Comparison of ENCODE assay signal across 8 cellular contexts in the genomic region with DNA sequence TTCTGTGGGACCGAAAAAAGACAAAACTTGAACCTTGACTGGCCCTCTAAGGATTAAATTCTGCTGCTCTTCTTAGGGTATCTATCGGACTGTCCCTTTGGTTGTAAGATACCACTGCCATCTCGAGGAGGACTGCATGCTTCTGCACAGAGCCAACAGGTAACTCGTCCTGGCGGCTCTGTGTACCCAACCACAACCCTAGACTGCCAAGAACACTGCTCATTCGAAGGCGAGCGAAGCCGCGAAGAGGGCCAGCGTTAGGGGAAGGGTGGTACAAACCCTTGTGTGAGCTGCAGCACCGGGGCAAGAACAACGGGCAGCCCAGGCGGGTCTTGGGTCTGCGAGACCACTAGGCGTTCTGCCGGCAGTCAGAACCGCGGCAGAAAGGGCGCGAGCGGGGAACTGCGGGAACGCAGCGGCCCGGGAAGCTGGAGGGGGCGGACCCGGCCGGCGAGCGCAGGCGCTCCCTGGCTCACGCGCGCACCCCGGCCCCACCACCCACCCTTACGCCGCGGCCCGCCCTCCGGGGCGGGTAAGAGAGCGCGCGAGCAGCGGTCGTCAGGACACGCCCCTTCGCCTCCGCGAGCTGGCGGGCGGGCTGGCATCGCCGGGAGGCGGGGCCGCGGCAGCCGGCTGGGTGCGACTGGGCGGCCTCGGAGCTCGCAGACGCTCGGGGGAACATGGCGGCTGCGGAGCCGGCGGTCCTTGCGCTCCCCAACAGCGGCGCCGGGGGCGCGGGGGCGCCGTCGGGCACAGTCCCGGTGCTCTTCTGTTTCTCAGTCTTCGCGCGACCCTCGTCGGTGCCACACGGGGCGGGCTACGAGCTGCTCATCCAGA. TPM values are rescaled to one million over a fixed set of nuclear protein-coding genes. Genes with fewer than 3 reads are reported as not detected.
DNase-seq lines count a peak whose midpoint lies in the region; ATAC-seq and TF ChIP-seq lines count a peak whose summit lies in the region.

A gene (plus strand): TSS at position 663 of the 837 bp plus-strand sequence. CDS start 18 bp downstream, at position 681.

- H3K9me3 ChIP-seq in esophagus (ENCODE audit: control insufficient read depth in 2 of 2, insufficient read depth in 1 of 2, low read depth in 1 of 2, low read length in 1 of 2), result no peaks in the 10 kb centered on the region
- no peaks in the 10 kb centered on the region for H3K9me3 ChIP-seq in muscle layer of duodenum (ENCODE audit: control insufficient read depth in 1 of 2, low read length in 2 of 2)

- H3K27ac Mint-ChIP-seq in activated T-cell treated with anti-CD3 and anti-CD28 coated beads, Interleukin-2, amount 50 U/mL, for 24 hours, result peak within 1 kb of the TSS; percentile 82

- H3K4me3 ChIP-seq in esophagus (ENCODE audit: low read depth in 1 of 2, low read length in 2 of 2), result peak within 1 kb of the TSS; percentile 90 to 93
- peak within 1 kb of the TSS; percentile 87 to 90 for H3K4me3 ChIP-seq in muscle layer of duodenum (ENCODE audit: low read depth in 1 of 2, low read length in 2 of 2)

- ATAC-seq in GM21737 (IDR thresholded peaks at IDR 0.05; ENCODE audit: unreplicated experiment), result peak; percentile 92

- peak within 1 kb of the TSS; percentile 89 to 92 for H3K27ac ChIP-seq in esophagus (ENCODE audit: low read depth in 2 of 2, low read length in 1 of 2)
- peak within 1 kb of the TSS; percentile 70 for H3K27ac ChIP-seq in muscle layer of duodenum (ENCODE audit: low read length)

- H3K4me3 Mint-ChIP-seq in activated T-cell treated with anti-CD3 and anti-CD28 coated beads, Interleukin-2, amount 50 U/mL, for 24 hours, result peak within 1 kb of the TSS; percentile 86

- H3K27me3 Mint-ChIP-seq in activated T-cell treated with anti-CD3 and anti-CD28 coated beads, Interleukin-2, amount 50 U/mL, for 24 hours, result peaks cover 12% of the 10 kb centered on the region

- H3K36me3 ChIP-seq in esophagus (ENCODE audit: control insufficient read depth in 2 of 2, insufficient read depth in 2 of 2, low read length in 1 of 2) (no peaks in the 10 kb centered on the region), muscle layer of duodenum (ENCODE audit: control insufficient read depth in 1 of 2, insufficient read depth in 2 of 2, low read length in 2 of 2) (no peaks in the 10 kb centered on the region)

- H3K4me1 Mint-ChIP-seq in activated T-cell treated with anti-CD3 and anti-CD28 coated beads, Interleukin-2, amount 50 U/mL, for 24 hours (ENCODE audit: low read depth), result peaks cover 38% of the 10 kb centered on the region

- DNase-seq in DMS79 treated with DMSO at 0.1 percent for 48 hours (lab: John Stamatoyannopoulos, UW), result peak; percentile 43
- DNase-seq in KG1 (lab: John Stamatoyannopoulos, UW), result peak; percentile 36
- peak; percentile 95 for DNase-seq in activated T-cell treated with anti-CD3 and anti-CD28 coated beads, Interleukin-2, amount 50 U/mL, for 24 hours
- peak; percentile 78 for DNase-seq in stimulated activated CD8-positive, alpha-beta memory T cell treated with anti-CD3 and anti-CD28 coated beads, Interleukin-7, amount 100 ng/mL, for 24 hours (ENCODE audit: low read depth)

- H3K27me3 ChIP-seq in esophagus (ENCODE audit: control insufficient read depth in 1 of 2, insufficient read depth in 2 of 2, low read length in 2 of 2) (no peaks in the 10 kb centered on the region), muscle layer of duodenum (ENCODE audit: low read depth, low read length) (no peaks in the 10 kb centered on the region)

- H3K4me1 ChIP-seq in esophagus (ENCODE audit: control insufficient read depth in 2 of 2, insufficient read depth in 2 of 2, low read length in 1 of 2) (peaks cover 0 to 2% of the 10 kb centered on the region in 2 donors), muscle layer of duodenum (ENCODE audit: control insufficient read depth in 1 of 2, insufficient read depth in 2 of 2, low read length in 2 of 2) (peaks cover 0 to 6% of the 10 kb centered on the region in 2 donors)

- no peaks in the 10 kb centered on the region for H3K9me3 Mint-ChIP-seq in activated T-cell treated with anti-CD3 and anti-CD28 coated beads, Interleukin-2, amount 50 U/mL, for 24 hours

- H3K36me3 Mint-ChIP-seq in activated T-cell treated with anti-CD3 and anti-CD28 coated beads, Interleukin-2, amount 50 U/mL, for 24 hours (ENCODE audit: low read depth), result peaks cover 15% of the 10 kb centered on the region

- WGBS in esophagus, 2 donors, result 1% methylated on average over 79 to 87 of the region's 87 CpGs

TF ChIP-seq in PFSK-1, 5 proteins besides CTCF, POLR2A, EP300 and RAD21:
- TF ChIP-seq, protein P1, sequence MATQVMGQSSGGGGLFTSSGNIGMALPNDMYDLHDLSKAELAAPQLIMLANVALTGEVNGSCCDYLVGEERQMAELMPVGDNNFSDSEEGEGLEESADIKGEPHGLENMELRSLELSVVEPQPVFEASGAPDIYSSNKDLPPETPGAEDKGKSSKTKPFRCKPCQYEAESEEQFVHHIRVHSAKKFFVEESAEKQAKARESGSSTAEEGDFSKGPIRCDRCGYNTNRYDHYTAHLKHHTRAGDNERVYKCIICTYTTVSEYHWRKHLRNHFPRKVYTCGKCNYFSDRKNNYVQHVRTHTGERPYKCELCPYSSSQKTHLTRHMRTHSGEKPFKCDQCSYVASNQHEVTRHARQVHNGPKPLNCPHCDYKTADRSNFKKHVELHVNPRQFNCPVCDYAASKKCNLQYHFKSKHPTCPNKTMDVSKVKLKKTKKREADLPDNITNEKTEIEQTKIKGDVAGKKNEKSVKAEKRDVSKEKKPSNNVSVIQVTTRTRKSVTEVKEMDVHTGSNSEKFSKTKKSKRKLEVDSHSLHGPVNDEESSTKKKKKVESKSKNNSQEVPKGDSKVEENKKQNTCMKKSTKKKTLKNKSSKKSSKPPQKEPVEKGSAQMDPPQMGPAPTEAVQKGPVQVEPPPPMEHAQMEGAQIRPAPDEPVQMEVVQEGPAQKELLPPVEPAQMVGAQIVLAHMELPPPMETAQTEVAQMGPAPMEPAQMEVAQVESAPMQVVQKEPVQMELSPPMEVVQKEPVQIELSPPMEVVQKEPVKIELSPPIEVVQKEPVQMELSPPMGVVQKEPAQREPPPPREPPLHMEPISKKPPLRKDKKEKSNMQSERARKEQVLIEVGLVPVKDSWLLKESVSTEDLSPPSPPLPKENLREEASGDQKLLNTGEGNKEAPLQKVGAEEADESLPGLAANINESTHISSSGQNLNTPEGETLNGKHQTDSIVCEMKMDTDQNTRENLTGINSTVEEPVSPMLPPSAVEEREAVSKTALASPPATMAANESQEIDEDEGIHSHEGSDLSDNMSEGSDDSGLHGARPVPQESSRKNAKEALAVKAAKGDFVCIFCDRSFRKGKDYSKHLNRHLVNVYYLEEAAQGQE (IDR thresholded peaks at IDR 0.05; ENCODE audit: insufficient read depth in 1 of 2, low read depth in 2 of 2, low read length in 2 of 2), result no peak
- TF ChIP-seq FOXP2 (optimal IDR thresholded peaks at IDR 0.05; ENCODE audit: borderline replicate concordance, extremely low read depth, extremely low read length, insufficient read depth), result peak; percentile 35
TF ChIP-seq in PFSK-1: peak in this region for 1.

RNA-seq across cellular contexts. Expression of the gene that starts here (rescaled TPM):
- 3.6 TPM for polyA plus RNA-seq in PFSK-1 (2012; ENCODE audit: insufficient read length, low read depth)
- polyA plus RNA-seq in esophagus, result 10 to 100 TPM; 15.4 to 22.7 TPM

Comparison
In these comparisons a context has a peak if more than half of its experiments do, and no peak if none do; other contexts are left out.
1. Peak in every context shown above with its lines: DNase-seq, ATAC-seq, H3K4me3 ChIP-seq and H3K27ac ChIP-seq.
2. DNase-seq: peak in every context shown above with its lines; median percentile 95 in activated T-cell treated with anti-CD3 and anti-CD28 coated beads, Interleukin-2, amount 50 U/mL, for 24 hours; 78 in stimulated activated CD8-positive, alpha-beta memory T cell treated with anti-CD3 and anti-CD28 coated beads, Interleukin-7, amount 100 ng/mL, for 24 hours; 43 in DMS79 treated with DMSO at 0.1 percent for 48 hours; 36 in KG1.